ENCODE assay signal across 2 cellular contexts in genomic region chr2:62349788-62350187, GRCh38.
TF ChIP-seq lines count a peak whose summit lies in the region.

No MANE protein-coding gene starts in this region.

TF ChIP-seq in GM23338, 12 proteins besides CTCF, POLR2A, EP300 and RAD21:
- no peak for TF ChIP-seq ZNF462 (CRISPR knock-in tag; IDR thresholded peaks at IDR 0.05)
- no peak for TF ChIP-seq JUNB (IDR thresholded peaks at IDR 0.05; ENCODE audit: unreplicated experiment)
- TF ChIP-seq CREB1 (CRISPR knock-in tag; IDR thresholded peaks at IDR 0.05; ENCODE audit: low read depth) = no peak
- TF ChIP-seq ETS1 (IDR thresholded peaks at IDR 0.05) = no peak
- no peak for TF ChIP-seq EZH2phosphoT487 (IDR thresholded peaks at IDR 0.05; ENCODE audit: unreplicated experiment)
- no peak for TF ChIP-seq STAT1 (IDR thresholded peaks at IDR 0.05; ENCODE audit: unreplicated experiment)

TF ChIP-seq in GM12878, 131 proteins besides CTCF, POLR2A, EP300 and RAD21 (continued from another document):
- TF ChIP-seq NR2C2 (IDR thresholded peaks at IDR 0.05; ENCODE audit: borderline replicate concordance, control insufficient read depth, insufficient read length, low read depth) (no peak), ZZZ3 (IDR thresholded peaks at IDR 0.05; ENCODE audit: control insufficient read depth, insufficient read length, low read depth) (no peak), EGR1 (IDR thresholded peaks at IDR 0.05; ENCODE audit: borderline replicate concordance in 1 of 2, low read depth in 2 of 2, low read length in 2 of 2) (no peak)
